ENCODE assay signal across 12 cellular contexts in genomic region chr1:30852026-30852425, GRCh38. TPM values are rescaled to one million over a fixed set of nuclear protein-coding genes. Genes with fewer than 3 reads are reported as not detected.
DNase-seq lines count a peak whose midpoint lies in the region; ATAC-seq and TF ChIP-seq lines count a peak whose summit lies in the region.
"Had no signal": no experiment of that assay in that cellular context is flagged by ENCODE, and none has a peak within 500 bp of the region (broad histone marks: within the 10 kb centered on the region; RNA-seq: fewer than 3 reads in every experiment).

No MANE protein-coding gene starts in this region.

- no peaks in the 10 kb centered on the region for H3K27me3 ChIP-seq in stomach

- intact Hi-C loops in left colon (cut with DNase I, micrococcal nuclease) = no loop called here
- intact Hi-C loops in stomach (cut with DNase I; ENCODE audit: low total_unique reads) = no loop called here

- TF ChIP-seq EP300 in stomach (IDR thresholded peaks at IDR 0.05) = no peak

- TF ChIP-seq CTCF in LNCaP clone FGC (IDR thresholded peaks at IDR 0.05; ENCODE audit: control insufficient read depth, extremely low read depth, insufficient read depth) (no peak), stomach (IDR thresholded peaks at IDR 0.05) (no peak), GM13976 (IDR thresholded peaks at IDR 0.05; ENCODE audit: borderline replicate concordance, control extremely low read depth, extremely low read depth, insufficient read depth, missing control alignments) (no peak)

- TF ChIP-seq POLR2A in stomach (IDR thresholded peaks at IDR 0.05) = no peak

- in situ Hi-C loops in GM13976 (cut with MboI; ENCODE audit: low sequenced_read_pairs, unreplicated experiment) = no loop called here

- peak overlapping the region in 3 of 5 donors; percentile 33 to 56 (median 54) for H3K27ac ChIP-seq in stomach

- no peaks in the 10 kb centered on the region for H3K9me3 ChIP-seq in stomach

- H3K4me3 ChIP-seq in LNCaP clone FGC (ENCODE audit: low read depth, low read length) (no peak overlapping the region), stomach (no peak overlapping the region)

- ATAC-seq in left colon = peak; percentile 74
- ATAC-seq in HG03025 (IDR thresholded peaks at IDR 0.05; ENCODE audit: low FRiP score, unreplicated experiment) = no peak
- no peak for ATAC-seq in HG03432 (IDR thresholded peaks at IDR 0.05; ENCODE audit: unreplicated experiment)
- ATAC-seq: naive thymus-derived CD8-positive, alpha-beta T cell had no signal

- peak; percentile 6 for DNase-seq in LNCaP clone FGC (ENCODE audit: low read depth)
- peak; percentile 87 for DNase-seq in dermis blood vessel endothelial cell
- peak; percentile 65 to 73 for DNase-seq in left colon
- peak; percentile 93 for DNase-seq in stomach
- no peak for DNase-seq in GM13976 (ENCODE audit: low spot score)
- DNase-seq in globus pallidus (ENCODE audit: low spot score) = no peak
- DNase-seq: activated CD4-positive, alpha-beta T cell treated with anti-CD3 and anti-CD28 coated beads for 1 hour; activated naive CD4-positive, alpha-beta T cell; KBM-7; naive thymus-derived CD8-positive, alpha-beta T cell had no signal

- peaks cover 14 to 45% (median 19%) of the 10 kb centered on the region in 4 donors for H3K4me1 ChIP-seq in stomach

- no peaks in the 10 kb centered on the region for H3K36me3 ChIP-seq in stomach

- 25 to 41% (median 36%) methylated on average over 4 to 5 of the region's 5 CpGs for WGBS in stomach, 5 donors

RNA-seq across cellular contexts. Expression of gene SDC3, which starts 56.5 kb away (rescaled TPM):
- total RNA-seq in dermis blood vessel endothelial cell (22.0 and 55.3 TPM in 2 replicates), left colon (10 to 100 TPM in 1 of 2 donors, 1 to 10 TPM in 1; 6.5 to 18.0 TPM), stomach (10 to 100 TPM in 4 of 5 donors, under 1 TPM in 1; 0.58 to 47.2 (median 30.8) TPM)
- polyA plus RNA-seq in stomach = 10 to 100 TPM in 2 of 3 donors, 1 to 10 TPM in 1; 9.9 to 13.0 (median 10.7) TPM
- polyA plus RNA-seq: naive thymus-derived CD8-positive, alpha-beta T cell had no signal

Comparison
In these comparisons a context has a peak if more than half of its experiments do, and no peak if none do; other contexts are left out.
1. DNase-seq: peak in LNCaP clone FGC (single experiment), dermis blood vessel endothelial cell (single experiment), left colon (2 of 2) and stomach (single experiment); none in GM13976 (single experiment) and globus pallidus (single experiment).